Comparison of ENCODE assay signal across 16 cellular contexts in the genomic region with DNA sequence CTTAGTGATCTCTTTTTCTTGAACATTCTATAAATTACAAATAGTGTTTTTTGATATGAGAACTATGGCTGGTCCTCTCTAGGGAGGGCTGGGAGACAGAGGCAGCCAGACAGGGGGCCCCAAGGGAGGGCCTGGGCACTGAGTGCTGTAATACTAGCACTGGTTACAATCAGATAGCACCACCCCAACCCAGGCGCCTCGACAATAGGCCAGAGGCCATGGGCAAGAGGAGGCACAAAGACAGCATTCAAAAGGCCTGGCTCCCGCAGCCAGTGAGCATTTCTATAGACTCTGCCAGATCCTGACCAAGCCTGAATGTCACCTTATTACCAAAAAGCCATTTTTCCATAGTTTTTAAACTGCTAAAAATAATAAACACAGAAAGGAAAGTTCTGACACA.
"Had no signal": no experiment of that assay in that cellular context is flagged by ENCODE, and none has a peak within 500 bp of the region (broad histone marks: within the 10 kb centered on the region; RNA-seq: fewer than 3 reads in every experiment).

No MANE protein-coding gene starts in this region.

- H3K36me3 Mint-ChIP-seq: immature natural killer cell; naive thymus-derived CD8-positive, alpha-beta T cell had no signal

- H3K27ac Mint-ChIP-seq: activated T-cell treated with anti-CD3 and anti-CD28 coated beads, Interleukin-2, amount 50 U/mL, for 72 hours; immature natural killer cell; naive thymus-derived CD8-positive, alpha-beta T cell; T-helper 1 cell treated with Interleukin-12 subunit alpha and Interleukin-12 subunit beta and Interleukin-4 antibody, amounts not matched to agents 30 μg/mL and 1 μg/mL, for 36 hours had no signal

- H3K9me3 Mint-ChIP-seq: T-helper 1 cell treated with Interleukin-12 subunit alpha and Interleukin-12 subunit beta and Interleukin-4 antibody, amounts not matched to agents 30 μg/mL and 1 μg/mL, for 36 hours had no signal

- H3K27ac ChIP-seq: foreskin keratinocyte, heart left ventricle, pancreas, WERI-Rb-1 had no signal

- H3K36me3 ChIP-seq: pancreas, WERI-Rb-1 had no signal

- H3K4me1 Mint-ChIP-seq: immature natural killer cell; naive thymus-derived CD8-positive, alpha-beta T cell had no signal

- H3K4me1 ChIP-seq: foreskin keratinocyte, pancreas had no signal

- H3K4me3 ChIP-seq: heart left ventricle, pancreas had no signal

- H3K4me3 Mint-ChIP-seq: activated T-cell treated with anti-CD3 and anti-CD28 coated beads, Interleukin-2, amount 50 U/mL, for 72 hours; immature natural killer cell; naive thymus-derived CD8-positive, alpha-beta T cell; T-helper 1 cell treated with Interleukin-12 subunit alpha and Interleukin-12 subunit beta and Interleukin-4 antibody, amounts not matched to agents 30 μg/mL and 1 μg/mL, for 36 hours had no signal

- ATAC-seq: activated T-cell treated with anti-CD3 and anti-CD28 coated beads, Interleukin-2, amount 50 U/mL, for 72 hours; foreskin keratinocyte; heart left ventricle; naive thymus-derived CD8-positive, alpha-beta T cell; pancreas had no signal

- H3K27me3 ChIP-seq: foreskin keratinocyte, heart left ventricle, pancreas had no signal

- DNase-seq: activated CD4-positive, alpha-beta T cell treated with anti-CD3 and anti-CD28 coated beads for 1 hour; activated CD4-positive, alpha-beta T cell treated with anti-CD3 and anti-CD28 coated beads, Interleukin-2, amount 50 U/mL, for 4 hours; activated effector memory CD4-positive, alpha-beta T cell treated with anti-CD3 and anti-CD28 coated beads, Interleukin-2, amount 50 U/mL, for 16 hours; activated naive CD4-positive, alpha-beta T cell treated with anti-CD3 and anti-CD28 coated beads, Interleukin-2, amount 50 U/mL, for 16 hours; activated T-cell treated with anti-CD3 and anti-CD28 coated beads, Interleukin-2, amount 50 U/mL, for 72 hours; foreskin keratinocyte; heart left ventricle; immature natural killer cell; mesendoderm; naive thymus-derived CD8-positive, alpha-beta T cell; pancreas; stimulated activated CD4-positive, alpha-beta T cell treated with anti-CD3 and anti-CD28 coated beads, Interleukin-2, amount 100 ng/mL, for 24 hours; stimulated activated naive CD4-positive, alpha-beta T cell treated with Interleukin-2 at 50 U/mL for 16 hours; trophoblast cell; WERI-Rb-1 had no signal

- H3K9me3 ChIP-seq: heart left ventricle, pancreas had no signal
